ENCODE assay signal across 1 cellular context in genomic region chr4:48047421-48047844, GRCh38.
TF ChIP-seq lines count a peak whose summit lies in the region.

No MANE protein-coding gene starts in this region.

TF ChIP-seq in GM12878, 131 proteins besides CTCF, POLR2A, EP300 and RAD21 (continued from another document):
- TF ChIP-seq SUPT20H (IDR thresholded peaks at IDR 0.05; ENCODE audit: borderline replicate concordance, control insufficient read depth, low read depth, low read length) (no peak), ZBTB33 (IDR thresholded peaks at IDR 0.05) (no peak), ZNF217 (IDR thresholded peaks at IDR 0.05) (peak; percentile 84), PBX3 (IDR thresholded peaks at IDR 0.05; ENCODE audit: insufficient replicate concordance, low read depth, low read length) (no peak), DPF2 (IDR thresholded peaks at IDR 0.05) (peak; percentile 99), IKZF1 (conservative IDR thresholded peaks at IDR 0.05) (peak; percentile 87), STAT3 (IDR thresholded peaks at IDR 0.05; ENCODE audit: low read depth, low read length) (peak; percentile 96; the same call in 1 of the 2 replicates)
